ENCODE assay signal across 8 cellular contexts in the genomic region with DNA sequence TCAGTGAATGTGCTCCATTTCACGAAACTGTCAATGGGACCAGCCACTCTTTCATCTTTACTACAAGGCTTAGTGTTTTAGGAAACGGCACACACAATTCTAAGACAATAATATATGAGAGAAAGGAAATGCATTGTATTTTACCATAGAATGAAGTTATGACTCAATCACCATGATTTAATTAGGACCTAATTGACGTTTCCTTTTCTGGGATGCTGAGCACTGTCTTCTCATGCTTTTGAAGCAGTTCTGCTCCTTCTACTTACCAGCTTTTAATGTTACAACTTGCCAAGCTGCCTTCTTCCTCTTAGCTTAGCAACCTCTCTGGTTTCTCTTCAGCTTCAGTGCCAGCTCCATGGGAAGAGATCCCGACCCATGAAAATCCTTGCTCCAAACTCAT.
"Had no signal": no experiment of that assay in that cellular context is flagged by ENCODE, and none has a peak within 500 bp of the region (broad histone marks: within the 10 kb centered on the region; RNA-seq: fewer than 3 reads in every experiment).

No MANE protein-coding gene starts in this region.

- ATAC-seq: HepG2 had no signal

- H3K27ac ChIP-seq: GM23248, HL-60, KMS-11 had no signal

- H3K4me2 ChIP-seq: KMS-11 had no signal

- H3K27ac Mint-ChIP-seq: H9, IgD-negative memory B cell had no signal

- H2AFZ ChIP-seq: GM23248 had no signal

- H3K9ac ChIP-seq: GM23248, KMS-11 had no signal

- H3K4me3 Mint-ChIP-seq: H9, IgD-negative memory B cell had no signal

- H3K4me3 ChIP-seq: GM23248 had no signal

- H3K4me1 Mint-ChIP-seq: IgD-negative memory B cell had no signal

- DNase-seq: H9, HCEC 1CT, KBM-7 had no signal

- H3K9me3 Mint-ChIP-seq: H9 had no signal
